Comparison of ENCODE assay signal across 13 cellular contexts in genomic region chr3:123660276-123660675, GRCh38.
DNase-seq lines count a peak whose midpoint lies in the region; ATAC-seq and TF ChIP-seq lines count a peak whose summit lies in the region.
"Had no signal": no experiment of that assay in that cellular context is flagged by ENCODE, and none has a peak within 500 bp of the region (broad histone marks: within the 10 kb centered on the region; RNA-seq: fewer than 3 reads in every experiment).

No MANE protein-coding gene starts in this region.

- no peak overlapping the region for H3K4me3 ChIP-seq in BLaER1 treated with 17β-estradiol and CSF1 and Interleukin-3, amounts not matched to agents 10 nM and 100 nM
- no peak overlapping the region for H3K4me3 ChIP-seq in spleen

- H3K4me1 ChIP-seq in BLaER1 treated with 17β-estradiol and CSF1 and Interleukin-3, amounts not matched to agents 10 nM and 100 nM, result peaks cover 0 to 64% (median 46%) of the 10 kb centered on the region in 10 experiments; a peak in 16 of 20 replicates
- H3K4me1 ChIP-seq in spleen, result peaks cover 0 to 53% (median 24%) of the 10 kb centered on the region in 6 donors

- WGBS in spleen, 5 donors, result 58 to 68% (median 62%) methylated on average over 2 of the region's 2 CpGs

- H3K27me3 ChIP-seq in BLaER1 treated with 17β-estradiol and CSF1 and Interleukin-3, amounts not matched to agents 10 nM and 100 nM, result no peaks in the 10 kb centered on the region
- no peaks in the 10 kb centered on the region for H3K27me3 ChIP-seq in spleen (replicated peaks in 1 of 7)

- TF ChIP-seq CTCF in spleen (IDR thresholded peaks at IDR 0.05 in 8 of 11, conservative IDR thresholded peaks at IDR 0.05 in 3 of 11), result no peak

- H3K36me3 ChIP-seq in BLaER1 treated with 17β-estradiol and CSF1 and Interleukin-3, amounts not matched to agents 10 nM and 100 nM, result peaks cover 0 to 85% (median 37%) of the 10 kb centered on the region in 11 experiments; a peak in 17 of 22 replicates
- H3K36me3 ChIP-seq in spleen, result peaks cover 0 to 50% (median 4%) of the 10 kb centered on the region in 6 donors

- ATAC-seq in GM18498 (IDR thresholded peaks at IDR 0.05; ENCODE audit: unreplicated experiment), result no peak
- ATAC-seq: activated CD4-positive, alpha-beta T cell treated with anti-CD3 and anti-CD28 coated beads for 36 hours; activated naive CD4-positive, alpha-beta T cell treated with anti-CD3 and anti-CD28 coated beads, Interleukin-2, amount 50 U/mL, for 72 hours had no signal

- no peaks in the 10 kb centered on the region for H4K20me1 ChIP-seq in BLaER1 treated with 17β-estradiol and CSF1 and Interleukin-3, amounts not matched to agents 10 nM and 100 nM

- intact Hi-C loops in spleen (cut with DNase I; ENCODE audit: low total_unique reads), result no loop called here

- H3K9me3 ChIP-seq in BLaER1 treated with 17β-estradiol and CSF1 and Interleukin-3, amounts not matched to agents 10 nM and 100 nM (replicated peaks in 1 of 11), result peaks cover 10 to 24% (median 12%) of the 10 kb centered on the region in 11 experiments; a peak in 20 of 22 replicates
- peaks cover 0 to 8% (median 0%) of the 10 kb centered on the region in 8 donors for H3K9me3 ChIP-seq in spleen

- no peak for DNase-seq in caudate nucleus (lab: John Stamatoyannopoulos, UW)
- peak; percentile 88 for DNase-seq in left kidney (ENCODE audit: low read depth, low spot score)
- no peak for DNase-seq in spleen
- DNase-seq in NCI-H1417 (lab: John Stamatoyannopoulos, UW), result no peak
- no peak for DNase-seq in NCI-H1417 treated with DMSO at 0.1 percent for 48 hours (lab: John Stamatoyannopoulos, UW)
- no peak for DNase-seq in ureter (ENCODE audit: low spot score)
- DNase-seq: activated CD4-positive, alpha-beta T cell treated with anti-CD3 and anti-CD28 coated beads for 36 hours; NCI-H2107; NCI-H82; stimulated activated CD4-positive, alpha-beta T cell treated with anti-CD3 and anti-CD28 coated beads, Interleukin-2, amount 100 ng/mL, for 48 hours had no signal

- H3K27ac ChIP-seq in BLaER1 treated with 17β-estradiol and CSF1 and Interleukin-3, amounts not matched to agents 10 nM and 100 nM, result no peak overlapping the region
- peak overlapping the region; percentile 90 for H3K27ac ChIP-seq in caudate nucleus (ENCODE audit: low read depth, low read length)
- H3K27ac ChIP-seq in spleen, result peak overlapping the region in 7 of 8 donors; percentile 49 to 73 (median 61)

- H3K4me2 ChIP-seq in BLaER1 treated with 17β-estradiol and CSF1 and Interleukin-3, amounts not matched to agents 10 nM and 100 nM, result peak overlapping the region in 8 of 11 experiments; percentile 10 to 72 (median 46); a peak in 14 of 22 replicates

- H3K9ac ChIP-seq in BLaER1 treated with 17β-estradiol and CSF1 and Interleukin-3, amounts not matched to agents 10 nM and 100 nM, result no peak overlapping the region

- TF ChIP-seq POLR2A in spleen (IDR thresholded peaks at IDR 0.05), result no peak

Comparison
In these comparisons a context has a peak if more than half of its experiments do, and no peak if none do; other contexts are left out.
1. H3K27ac ChIP-seq: peak in caudate nucleus (single experiment) and spleen (7 of 8); none in BLaER1 treated with 17β-estradiol and CSF1 and Interleukin-3, amounts not matched to agents 10 nM and 100 nM (0 of 11).